ENCODE assay signal across 11 cellular contexts in genomic region chr14:66140213-66140918, GRCh38.
DNase-seq lines count a peak whose midpoint lies in the region; ATAC-seq and TF ChIP-seq lines count a peak whose summit lies in the region.
"Had no signal": no experiment of that assay in that cellular context is flagged by ENCODE, and none has a peak within 500 bp of the region (broad histone marks: within the 10 kb centered on the region; RNA-seq: fewer than 3 reads in every experiment).

No MANE protein-coding gene starts in this region.

- TF ChIP-seq CTCF in dorsolateral prefrontal cortex (IDR thresholded peaks at IDR 0.05 in 54 of 56, conservative IDR thresholded peaks at IDR 0.05 in 2 of 56; ENCODE audit: low read depth in 1 of 56, partially characterized antibody in 56 of 56), result no peak

- peaks cover 4% of the 10 kb centered on the region for H3K4me1 Mint-ChIP-seq in memory B cell
- H3K4me1 Mint-ChIP-seq: activated CD8-positive, alpha-beta memory T cell treated with anti-CD3 and anti-CD28 coated beads, Interleukin-2, amount 10 ng/mL, durations not matched to agents 7 days and 5 days had no signal

- H3K27ac ChIP-seq in Karpas-422 (ENCODE audit: low read length) (no peak overlapping the region), dorsolateral prefrontal cortex (no peak overlapping the region)

- H3K4me3 Mint-ChIP-seq in memory B cell, result no peak overlapping the region
- H3K4me3 Mint-ChIP-seq: activated CD8-positive, alpha-beta memory T cell treated with anti-CD3 and anti-CD28 coated beads, Interleukin-2, amount 10 ng/mL, durations not matched to agents 7 days and 5 days had no signal

- no peak overlapping the region for H3K9ac ChIP-seq in Karpas-422 (ENCODE audit: low read length)
- H3K9ac ChIP-seq: SK-N-SH had no signal

- peaks cover 3% of the 10 kb centered on the region for H3K9me3 Mint-ChIP-seq in memory B cell

- ATAC-seq in GM18907 (IDR thresholded peaks at IDR 0.05; ENCODE audit: unreplicated experiment), result peak; percentile 81
- ATAC-seq in HG02678 (IDR thresholded peaks at IDR 0.05; ENCODE audit: unreplicated experiment), result peak; percentile 89
- peak; percentile 96 for ATAC-seq in memory B cell (ENCODE audit: low read depth)
- no peak for ATAC-seq in left cardiac atrium
- ATAC-seq: activated CD8-positive, alpha-beta memory T cell treated with anti-CD3 and anti-CD28 coated beads, Interleukin-2, amount 10 ng/mL, durations not matched to agents 7 days and 5 days had no signal

- intact Hi-C loops in left cardiac atrium (cut with DNase I) (no loop called here), dorsolateral prefrontal cortex (cut with DNase I) (no loop called here)

- no peaks in the 10 kb centered on the region for H3K79me2 ChIP-seq in Karpas-422 (ENCODE audit: low read length)

- no peak overlapping the region for H2AFZ ChIP-seq in Karpas-422 (ENCODE audit: low read length)

- no peaks in the 10 kb centered on the region for H3K9me3 ChIP-seq in Karpas-422 (ENCODE audit: low read length)
- H3K9me3 ChIP-seq: SK-N-SH had no signal

- peaks cover 16% of the 10 kb centered on the region for H3K4me1 ChIP-seq in Karpas-422 (ENCODE audit: low read length)

- DNase-seq in Karpas-422, result peak; percentile 79
- peak in 1 of 2 donors; percentile 32 for DNase-seq in memory B cell (ENCODE audit: low spot score in 2 of 2)
- DNase-seq in hypothalamus (lab: John Stamatoyannopoulos, UW), result no peak
- no peak for DNase-seq in left cardiac atrium
- no peak for DNase-seq in NCI-H1092 treated with DMSO at 0.1 percent for 48 hours (lab: John Stamatoyannopoulos, UW)
- no peak for DNase-seq in dorsolateral prefrontal cortex
- DNase-seq: activated CD8-positive, alpha-beta memory T cell treated with anti-CD3 and anti-CD28 coated beads, Interleukin-2, amount 10 ng/mL, durations not matched to agents 7 days and 5 days; NCI-H2171 treated with DMSO at 0.1 percent for 48 hours; SK-N-SH had no signal

- H4K20me1 ChIP-seq in Karpas-422 (ENCODE audit: insufficient read depth, low read depth, low read length), result no peaks in the 10 kb centered on the region

- peaks cover 6% of the 10 kb centered on the region for H3K36me3 Mint-ChIP-seq in memory B cell
- H3K36me3 Mint-ChIP-seq: activated CD8-positive, alpha-beta memory T cell treated with anti-CD3 and anti-CD28 coated beads, Interleukin-2, amount 10 ng/mL, durations not matched to agents 7 days and 5 days had no signal

- peaks cover 6% of the 10 kb centered on the region for H3K27me3 Mint-ChIP-seq in memory B cell

- H3K27me3 ChIP-seq in Karpas-422 (ENCODE audit: low read length), result no peaks in the 10 kb centered on the region
- H3K27me3 ChIP-seq in dorsolateral prefrontal cortex, result no peaks in the 10 kb centered on the region

- no peak overlapping the region for H3K27ac Mint-ChIP-seq in memory B cell
- H3K27ac Mint-ChIP-seq: activated CD8-positive, alpha-beta memory T cell treated with anti-CD3 and anti-CD28 coated beads, Interleukin-2, amount 10 ng/mL, durations not matched to agents 7 days and 5 days had no signal

- no peaks in the 10 kb centered on the region for H3K36me3 ChIP-seq in Karpas-422 (ENCODE audit: insufficient read depth, low read length)

- peak overlapping the region; percentile 26 for H3K4me2 ChIP-seq in Karpas-422 (ENCODE audit: low read depth, low read length, poor library complexity, severe bottlenecking)
- H3K4me2 ChIP-seq: SK-N-SH had no signal

- no peaks in the 10 kb centered on the region for H3K9me2 ChIP-seq in Karpas-422 (replicated peaks; ENCODE audit: insufficient read depth, low read length)
- H3K9me2 ChIP-seq: SK-N-SH had no signal

- H3K4me3 ChIP-seq in Karpas-422 (ENCODE audit: low read length), result no peak overlapping the region
- no peak overlapping the region for H3K4me3 ChIP-seq in dorsolateral prefrontal cortex

Comparison
In these comparisons a context has a peak if more than half of its experiments do, and no peak if none do; other contexts are left out.
1. ATAC-seq: peak in GM18907 (single experiment), HG02678 (single experiment) and memory B cell (single experiment); none in left cardiac atrium (0 of 2).